Comparison of ENCODE assay signal across 25 cellular contexts in genomic region chr14:103733651-103734050, GRCh38. TPM values are rescaled to one million over a fixed set of nuclear protein-coding genes. Genes with fewer than 3 reads are reported as not detected.
DNase-seq lines count a peak whose midpoint lies in the region; ATAC-seq and TF ChIP-seq lines count a peak whose summit lies in the region.
"Had no signal": no experiment of that assay in that cellular context is flagged by ENCODE, and none has a peak within 500 bp of the region (broad histone marks: within the 10 kb centered on the region; RNA-seq: fewer than 3 reads in every experiment).

No MANE protein-coding gene starts in this region.

- no peak overlapping the region for H3K4me3 ChIP-seq in esophagus (ENCODE audit: low read depth in 1 of 2, low read length in 2 of 2)
- H3K4me3 ChIP-seq in trophoblast cell (ENCODE audit: low read depth, low read length), result no peak overlapping the region
- no peak overlapping the region for H3K4me3 ChIP-seq in mesenchymal stem cell (ENCODE audit: insufficient read depth in 1 of 2, low read depth in 1 of 2, low read length in 2 of 2)
- H3K4me3 ChIP-seq: adrenal gland; BLaER1 treated with 17β-estradiol and CSF1 and Interleukin-3, amounts not matched to agents 10 nM and 100 nM; ovary had no signal

- H3K18ac ChIP-seq in trophoblast cell (ENCODE audit: low read length) (peak overlapping the region; percentile 62), mesenchymal stem cell (ENCODE audit: low read depth in 1 of 2, low read length in 2 of 2) (no peak overlapping the region)

- no peak for ATAC-seq in HG02798 (IDR thresholded peaks at IDR 0.05; ENCODE audit: poor library complexity, unreplicated experiment)
- ATAC-seq in HG03135 (IDR thresholded peaks at IDR 0.05; ENCODE audit: unreplicated experiment), result no peak
- ATAC-seq: activated CD8-positive, alpha-beta T cell treated with anti-CD3 and anti-CD28 coated beads for 36 hours; HCT116; left colon; sciatic nerve; SK-N-SH treated with all-trans-retinoic acid at 6 μM for 48 hours had no signal

- H3K4me2 ChIP-seq in trophoblast cell (ENCODE audit: low read length), result no peak overlapping the region
- H3K4me2 ChIP-seq in mesenchymal stem cell (ENCODE audit: low read length, poor library complexity, severe bottlenecking), result no peak overlapping the region
- H3K4me2 ChIP-seq: BLaER1 treated with 17β-estradiol and CSF1 and Interleukin-3, amounts not matched to agents 10 nM and 100 nM had no signal

- H2AFZ ChIP-seq in trophoblast cell (ENCODE audit: insufficient read depth, low read length, poor library complexity) (no peak overlapping the region), mesenchymal stem cell (ENCODE audit: low read depth, low read length) (no peak overlapping the region)

- H3K27me3 ChIP-seq in esophagus (ENCODE audit: control insufficient read depth in 1 of 2, insufficient read depth in 2 of 2, low read length in 2 of 2) (no peaks in the 10 kb centered on the region), trophoblast cell (ENCODE audit: insufficient read depth, low read length) (no peaks in the 10 kb centered on the region), mesenchymal stem cell (ENCODE audit: control insufficient read depth in 1 of 2, insufficient read depth in 1 of 2, low read length in 2 of 2) (no peaks in the 10 kb centered on the region)
- H3K27me3 ChIP-seq: adrenal gland; BLaER1 treated with 17β-estradiol and CSF1 and Interleukin-3, amounts not matched to agents 10 nM and 100 nM; ovary had no signal

- CTCF ChIA-PET in RWPE1 (lab: Yijun Ruan, JAX), result no interaction called here

- 68 to 84% methylated on average over 14 of the region's 14 CpGs for WGBS in esophagus, 2 donors
- WGBS in trophoblast cell (ENCODE audit: extremely low coverage, insufficient coverage, insufficient read length), result no CpG with 5 or more reads among the region's 14 CpGs
- 93% methylated on average over 13 of the region's 14 CpGs for WGBS in mesenchymal stem cell

- H4K91ac ChIP-seq in trophoblast cell (ENCODE audit: low read depth, low read length), result peak overlapping the region; percentile 38
- no peak overlapping the region for H4K91ac ChIP-seq in mesenchymal stem cell (ENCODE audit: low read length)

- H3K4me1 ChIP-seq in esophagus (ENCODE audit: control insufficient read depth in 2 of 2, insufficient read depth in 2 of 2, low read length in 1 of 2), result peaks cover 16 to 39% of the 10 kb centered on the region in 2 donors
- H3K4me1 ChIP-seq in trophoblast cell (ENCODE audit: control insufficient read depth in 1 of 2, insufficient read depth in 2 of 2, low read length in 2 of 2), result peaks cover 34 to 44% of the 10 kb centered on the region in 2 experiments
- H3K4me1 ChIP-seq in mesenchymal stem cell (ENCODE audit: control insufficient read depth, insufficient read depth, low read depth, low read length), result peaks cover 8% of the 10 kb centered on the region
- H3K4me1 ChIP-seq: BLaER1 treated with 17β-estradiol and CSF1 and Interleukin-3, amounts not matched to agents 10 nM and 100 nM had no signal

- H2AK5ac ChIP-seq in trophoblast cell (ENCODE audit: low read length) (no peak overlapping the region), mesenchymal stem cell (ENCODE audit: low read length, severe bottlenecking) (no peak overlapping the region)

- H3K9ac ChIP-seq in trophoblast cell (ENCODE audit: low read length) (no peak overlapping the region), mesenchymal stem cell (ENCODE audit: low read length) (no peak overlapping the region)
- H3K9ac ChIP-seq: BLaER1 treated with 17β-estradiol and CSF1 and Interleukin-3, amounts not matched to agents 10 nM and 100 nM had no signal

- peak overlapping the region; percentile 49 for H3K27ac ChIP-seq in RWPE1
- H3K27ac ChIP-seq in esophagus (ENCODE audit: low read depth in 2 of 2, low read length in 1 of 2), result peak overlapping the region; percentile 41 to 71
- H3K27ac ChIP-seq in trophoblast cell (ENCODE audit: low read depth, low read length), result peak overlapping the region; percentile 31
- no peak overlapping the region for H3K27ac ChIP-seq in mesenchymal stem cell (ENCODE audit: low read length, poor library complexity, severe bottlenecking)
- H3K27ac ChIP-seq: BLaER1 treated with 17β-estradiol and CSF1 and Interleukin-3, amounts not matched to agents 10 nM and 100 nM; ovary had no signal

- POLR2A ChIA-PET in RWPE1 (lab: Yijun Ruan, JAX; ENCODE audit: low non-redundant PET), result no interaction called here

- peaks cover 3% of the 10 kb centered on the region for H3K79me2 ChIP-seq in trophoblast cell (ENCODE audit: control insufficient read depth, insufficient read depth, low read length, poor library complexity)

- H2BK5ac ChIP-seq in trophoblast cell (ENCODE audit: low read depth, low read length, poor library complexity) (no peak overlapping the region), mesenchymal stem cell (ENCODE audit: low read depth, low read length, poor library complexity, severe bottlenecking) (no peak overlapping the region)

- TF ChIP-seq CTCF in RWPE1 (conservative IDR thresholded peaks at IDR 0.05; ENCODE audit: low read depth), result no peak

- peaks cover 14 to 46% of the 10 kb centered on the region in 2 donors for H3K36me3 ChIP-seq in esophagus (ENCODE audit: control insufficient read depth in 2 of 2, insufficient read depth in 2 of 2, low read length in 1 of 2)
- peaks cover 39 to 49% of the 10 kb centered on the region in 2 experiments for H3K36me3 ChIP-seq in trophoblast cell (ENCODE audit: control insufficient read depth in 1 of 2, insufficient read depth in 2 of 2, low read length in 2 of 2)
- H3K36me3 ChIP-seq in mesenchymal stem cell (ENCODE audit: control insufficient read depth in 1 of 2, insufficient read depth in 2 of 2, low read depth in 1 of 2, low read length in 2 of 2), result peaks cover 59 to 78% of the 10 kb centered on the region in 2 experiments
- H3K36me3 ChIP-seq: ovary had no signal

- DNase-seq in EH (ENCODE audit: low read depth) (peak; percentile 51), RWPE1 (ENCODE audit: low spot score) (no peak), trophoblast cell (no peak), mesenchymal stem cell (no peak), T-helper 1 cell (no peak)
- DNase-seq: ACHN; activated CD4-positive, CD25-positive, alpha-beta regulatory T cell; activated CD8-positive, alpha-beta T cell treated with anti-CD3 and anti-CD28 coated beads for 36 hours; adrenal gland; cerebellar nuclear complex; erythroblast; KG1; left colon; naive thymus-derived CD4-positive, alpha-beta T cell; NCI-H2171; NCI-H524 treated with DMSO at 0.1 percent for 48 hours; T-helper 9 cell had no signal

- H4K12ac ChIP-seq in trophoblast cell (ENCODE audit: low read depth, low read length), result no peak overlapping the region

- H3K4ac ChIP-seq in trophoblast cell (ENCODE audit: low read depth, low read length) (no peak overlapping the region), mesenchymal stem cell (ENCODE audit: low read depth in 1 of 2, low read length in 2 of 2) (no peak overlapping the region)

- H4K8ac ChIP-seq in trophoblast cell (ENCODE audit: low read depth, low read length) (no peak overlapping the region), mesenchymal stem cell (ENCODE audit: low read length) (no peak overlapping the region)

- H2BK120ac ChIP-seq in trophoblast cell (ENCODE audit: insufficient read depth, low read length, poor library complexity), result no peak overlapping the region
- no peak overlapping the region for H2BK120ac ChIP-seq in mesenchymal stem cell (ENCODE audit: low read depth, low read length)

- peaks cover 13% of the 10 kb centered on the region for H3K79me1 ChIP-seq in trophoblast cell (ENCODE audit: low read length)
- H3K79me1 ChIP-seq in mesenchymal stem cell (replicated peaks; ENCODE audit: low read length, poor library complexity, severe bottlenecking), result peaks cover 26% of the 10 kb centered on the region

- H2BK15ac ChIP-seq in mesenchymal stem cell (ENCODE audit: low read depth, poor library complexity, severe bottlenecking), result no peak overlapping the region

- H2BK12ac ChIP-seq in trophoblast cell (ENCODE audit: low read length), result no peak overlapping the region
- H2BK12ac ChIP-seq in mesenchymal stem cell (ENCODE audit: low read length in 2 of 2), result no peak overlapping the region

- H3K14ac ChIP-seq in trophoblast cell (ENCODE audit: low read length) (no peak overlapping the region), mesenchymal stem cell (ENCODE audit: low read length in 2 of 2) (no peak overlapping the region)

- H3K9me3 ChIP-seq in esophagus (ENCODE audit: control insufficient read depth in 2 of 2, insufficient read depth in 1 of 2, low read depth in 1 of 2, low read length in 1 of 2) (no peaks in the 10 kb centered on the region), trophoblast cell (ENCODE audit: insufficient read depth, low read depth, low read length) (peaks cover 6% of the 10 kb centered on the region), mesenchymal stem cell (ENCODE audit: control insufficient read depth, low read length) (no peaks in the 10 kb centered on the region)
- H3K9me3 ChIP-seq: adrenal gland; BLaER1 treated with 17β-estradiol and CSF1 and Interleukin-3, amounts not matched to agents 10 nM and 100 nM; ovary had no signal

- H3K23ac ChIP-seq in trophoblast cell (ENCODE audit: low read length), result no peak overlapping the region
- no peak overlapping the region for H3K23ac ChIP-seq in mesenchymal stem cell (ENCODE audit: low read length in 2 of 2)

RNA-seq across cellular contexts. Expression of gene ZFYVE21, which starts 18.0 kb away (rescaled TPM):
- 10 to 100 TPM; 56.5 to 73.5 TPM for polyA plus RNA-seq in esophagus
- polyA plus RNA-seq in trophoblast cell (2013), result 49.1 and 50.0 TPM in 2 replicates
- polyA plus RNA-seq in mesenchymal stem cell (2013, experiment 1 of 2), result 44.0 TPM
- 43.8 TPM for polyA plus RNA-seq in mesenchymal stem cell (2013, experiment 2 of 2)

RNA-seq across cellular contexts. Expression of gene XRCC3, which starts 18.4 kb away (rescaled TPM):
- polyA plus RNA-seq in esophagus, result 10 to 100 TPM in 1 of 2 donors, 1 to 10 TPM in 1; 7.7 to 17.6 TPM
- polyA plus RNA-seq in trophoblast cell (2013), result 10.1 and 11.7 TPM in 2 replicates
- polyA plus RNA-seq in mesenchymal stem cell (2013, experiment 1 of 2), result 4.5 TPM
- polyA plus RNA-seq in mesenchymal stem cell (2013, experiment 2 of 2), result 4.2 TPM
